ENCODE assay signal across 17 cellular contexts in the genomic region with DNA sequence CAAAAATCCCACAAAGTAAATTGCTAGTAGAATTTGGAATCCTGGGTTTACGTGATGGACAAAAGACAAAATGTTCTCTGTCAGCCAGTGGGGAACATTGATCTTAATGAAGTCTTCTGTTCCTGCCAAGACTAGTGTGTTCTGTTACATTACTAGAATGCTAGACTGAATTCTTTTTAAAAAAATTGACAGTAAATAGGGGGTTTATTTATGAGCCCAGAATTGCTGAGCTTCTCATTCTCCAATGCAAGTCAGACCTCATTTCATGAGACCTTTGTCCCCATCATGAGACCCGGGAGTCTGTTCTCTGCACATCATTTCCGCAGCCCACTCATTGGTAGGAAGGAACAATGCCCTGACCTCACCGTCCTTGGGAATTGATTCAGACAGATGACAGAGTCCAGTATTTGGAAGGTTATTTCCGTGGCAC.
DNase-seq lines count a peak whose midpoint lies in the region; ATAC-seq and TF ChIP-seq lines count a peak whose summit lies in the region.
"Had no signal": no experiment of that assay in that cellular context is flagged by ENCODE, and none has a peak within 500 bp of the region (broad histone marks: within the 10 kb centered on the region; RNA-seq: fewer than 3 reads in every experiment).

No MANE protein-coding gene starts in this region.

- H3K9me3 Mint-ChIP-seq in endodermal cell, result peaks cover 1% of the 10 kb centered on the region
- H3K9me3 Mint-ChIP-seq: type B pancreatic cell had no signal

- WGBS in endodermal cell (ENCODE audit: insufficient coverage in 1 of 2, insufficient read length in 1 of 2), 2 experiments, result 93 to 95% methylated on average over 5 of the region's 5 CpGs

- H3K4me1 ChIP-seq in endodermal cell (ENCODE audit: control insufficient read depth, insufficient read depth, low read length) (no peaks in the 10 kb centered on the region), stomach smooth muscle (ENCODE audit: control insufficient read depth, insufficient read depth, low read length) (peaks cover 9% of the 10 kb centered on the region)

- peaks cover 48% of the 10 kb centered on the region for H3K36me3 Mint-ChIP-seq in endodermal cell (ENCODE audit: low read depth)
- H3K36me3 Mint-ChIP-seq: natural killer cell had no signal

- H3K9me3 ChIP-seq in endodermal cell (ENCODE audit: control insufficient read depth, low read length) (no peaks in the 10 kb centered on the region), stomach smooth muscle (ENCODE audit: control insufficient read depth in 2 of 2, low read length in 2 of 2) (no peaks in the 10 kb centered on the region)

- ATAC-seq in SK-N-SH treated with all-trans-retinoic acid at 6 μM for 48 hours, result peak; percentile 14
- ATAC-seq in left lobe of liver, result peak; percentile 38
- ATAC-seq in HG03460 (IDR thresholded peaks at IDR 0.05; ENCODE audit: unreplicated experiment), result no peak
- ATAC-seq: activated naive CD4-positive, alpha-beta T cell treated with anti-CD3 and anti-CD28 coated beads, Interleukin-2, amount 50 U/mL, for 72 hours; GM23338; left colon; natural killer cell had no signal

- peaks cover 2% of the 10 kb centered on the region for H3K4me1 Mint-ChIP-seq in endodermal cell
- H3K4me1 Mint-ChIP-seq: GM23338 had no signal

- H3K36me3 ChIP-seq in endodermal cell (ENCODE audit: control insufficient read depth, insufficient read depth, low read length) (peaks cover 52% of the 10 kb centered on the region), stomach smooth muscle (ENCODE audit: control insufficient read depth in 2 of 2, insufficient read depth in 2 of 2, low read length in 2 of 2) (peaks cover 26 to 37% of the 10 kb centered on the region in 2 donors)

- H3K27me3 ChIP-seq in endodermal cell (ENCODE audit: control insufficient read depth, insufficient read depth, low read length, poor library complexity, severe bottlenecking) (no peaks in the 10 kb centered on the region), stomach smooth muscle (ENCODE audit: control insufficient read depth in 1 of 2, insufficient read depth in 2 of 2, low read length in 2 of 2) (no peaks in the 10 kb centered on the region)

- TF ChIP-seq CTCF in endodermal cell (conservative IDR thresholded peaks at IDR 0.05) (no peak), GM10248 (IDR thresholded peaks at IDR 0.05; ENCODE audit: control extremely low read depth, extremely low read depth, low read depth, missing control alignments) (no peak)

- H3K9ac ChIP-seq in endodermal cell (ENCODE audit: extremely low read depth, low read length, poor library complexity, severe bottlenecking) (no peak overlapping the region), stomach smooth muscle (ENCODE audit: low read length in 2 of 2) (no peak overlapping the region)

- no peaks in the 10 kb centered on the region for H3K27me3 Mint-ChIP-seq in endodermal cell (ENCODE audit: insufficient read depth)
- H3K27me3 Mint-ChIP-seq: type B pancreatic cell had no signal

- no peak overlapping the region for H3K4me3 ChIP-seq in endodermal cell (ENCODE audit: low read length)
- H3K4me3 ChIP-seq in stomach smooth muscle (ENCODE audit: low read length in 2 of 2), result no peak overlapping the region
- H3K4me3 ChIP-seq: GM23338 had no signal

- DNase-seq in endodermal cell, result no peak
- DNase-seq in left lobe of liver (ENCODE audit: low spot score), result no peak
- no peak for DNase-seq in activated naive CD4-positive, alpha-beta T cell (lab: John Stamatoyannopoulos, UW)
- no peak for DNase-seq in caudate nucleus (lab: John Stamatoyannopoulos, UW)
- DNase-seq in GM10248 (ENCODE audit: extremely low spot score), result no peak
- DNase-seq: activated CD4-positive, alpha-beta T cell treated with anti-CD3 and anti-CD28 coated beads for 4 hours; erythroblast; left colon; natural killer cell; stimulated activated CD4-positive, alpha-beta T cell treated with anti-CD3 and anti-CD28 coated beads, Interleukin-2, amount 100 ng/mL, for 48 hours had no signal

- H3K27ac ChIP-seq in endodermal cell (ENCODE audit: low read depth, low read length) (no peak overlapping the region), stomach smooth muscle (ENCODE audit: low read length) (peak overlapping the region; percentile 37), caudate nucleus (ENCODE audit: low read depth, low read length) (no peak overlapping the region)

- H3K27ac Mint-ChIP-seq in endodermal cell, result peak overlapping the region; percentile 5
- H3K27ac Mint-ChIP-seq: GM23338; natural killer cell; T-helper 1 cell treated with Interleukin-12 subunit alpha and Interleukin-12 subunit beta and Interleukin-4 antibody, amounts not matched to agents 30 μg/mL and 1 μg/mL, for 36 hours had no signal

- H3K4me3 Mint-ChIP-seq in endodermal cell, result no peak overlapping the region
- H3K4me3 Mint-ChIP-seq: GM23338; natural killer cell; T-helper 1 cell treated with Interleukin-12 subunit alpha and Interleukin-12 subunit beta and Interleukin-4 antibody, amounts not matched to agents 30 μg/mL and 1 μg/mL, for 36 hours; type B pancreatic cell had no signal

- CTCF ChIA-PET in GM10248 (lab: Yijun Ruan, JAX), result interaction anchor here (1.2 to 3.0 kb wide), 2 partner anchors 9 to 241 kb away, joined by 3 to 10 read pairs; no protein-coding TSS in a partner anchor

- POLR2A ChIA-PET in GM10248 (lab: Yijun Ruan, JAX), result no interaction called here

TF ChIP-seq in SK-N-SH treated with all-trans-retinoic acid at 6 μM for 48 hours, 23 proteins besides CTCF, POLR2A, EP300 and RAD21 (continues in another document):
- TF ChIP-seq PPARA (CRISPR knock-in tag; IDR thresholded peaks at IDR 0.05; ENCODE audit: borderline replicate concordance) (no peak), SNAI2 (CRISPR knock-in tag; IDR thresholded peaks at IDR 0.05) (peak; percentile 67; the same call in 1 of the 2 replicates), ZFP3 (CRISPR knock-in tag; IDR thresholded peaks at IDR 0.05) (no peak; the same call in 1 of the 2 replicates), TOX (CRISPR knock-in tag; IDR thresholded peaks at IDR 0.05; ENCODE audit: borderline replicate concordance) (peak; percentile 56; the same call in 1 of the 2 replicates), ZNF70 (CRISPR knock-in tag; IDR thresholded peaks at IDR 0.05) (no peak), BACH2 (CRISPR knock-in tag; IDR thresholded peaks at IDR 0.05; ENCODE audit: borderline replicate concordance) (no peak), ZFP30 (CRISPR knock-in tag; IDR thresholded peaks at IDR 0.05) (no peak)
- TF ChIP-seq, protein P1, sequence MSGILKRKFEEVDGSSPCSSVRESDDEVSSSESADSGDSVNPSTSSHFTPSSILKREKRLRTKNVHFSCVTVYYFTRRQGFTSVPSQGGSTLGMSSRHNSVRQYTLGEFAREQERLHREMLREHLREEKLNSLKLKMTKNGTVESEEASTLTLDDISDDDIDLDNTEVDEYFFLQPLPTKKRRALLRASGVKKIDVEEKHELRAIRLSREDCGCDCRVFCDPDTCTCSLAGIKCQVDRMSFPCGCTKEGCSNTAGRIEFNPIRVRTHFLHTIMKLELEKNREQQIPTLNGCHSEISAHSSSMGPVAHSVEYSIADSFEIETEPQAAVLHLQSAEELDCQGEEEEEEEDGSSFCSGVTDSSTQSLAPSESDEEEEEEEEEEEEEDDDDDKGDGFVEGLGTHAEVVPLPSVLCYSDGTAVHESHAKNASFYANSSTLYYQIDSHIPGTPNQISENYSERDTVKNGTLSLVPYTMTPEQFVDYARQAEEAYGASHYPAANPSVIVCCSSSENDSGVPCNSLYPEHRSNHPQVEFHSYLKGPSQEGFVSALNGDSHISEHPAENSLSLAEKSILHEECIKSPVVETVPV (CRISPR knock-in tag; IDR thresholded peaks at IDR 0.05), result 0 out of 2 replicates have a peak, but pooled peaks have one; percentile 15
- TF ChIP-seq, protein P2, sequence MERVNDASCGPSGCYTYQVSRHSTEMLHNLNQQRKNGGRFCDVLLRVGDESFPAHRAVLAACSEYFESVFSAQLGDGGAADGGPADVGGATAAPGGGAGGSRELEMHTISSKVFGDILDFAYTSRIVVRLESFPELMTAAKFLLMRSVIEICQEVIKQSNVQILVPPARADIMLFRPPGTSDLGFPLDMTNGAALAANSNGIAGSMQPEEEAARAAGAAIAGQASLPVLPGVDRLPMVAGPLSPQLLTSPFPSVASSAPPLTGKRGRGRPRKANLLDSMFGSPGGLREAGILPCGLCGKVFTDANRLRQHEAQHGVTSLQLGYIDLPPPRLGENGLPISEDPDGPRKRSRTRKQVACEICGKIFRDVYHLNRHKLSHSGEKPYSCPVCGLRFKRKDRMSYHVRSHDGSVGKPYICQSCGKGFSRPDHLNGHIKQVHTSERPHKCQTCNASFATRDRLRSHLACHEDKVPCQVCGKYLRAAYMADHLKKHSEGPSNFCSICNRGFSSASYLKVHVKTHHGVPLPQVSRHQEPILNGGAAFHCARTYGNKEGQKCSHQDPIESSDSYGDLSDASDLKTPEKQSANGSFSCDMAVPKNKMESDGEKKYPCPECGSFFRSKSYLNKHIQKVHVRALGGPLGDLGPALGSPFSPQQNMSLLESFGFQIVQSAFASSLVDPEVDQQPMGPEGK (CRISPR knock-in tag; IDR thresholded peaks at IDR 0.05; ENCODE audit: borderline replicate concordance), result no peak
- TF ChIP-seq, protein P3, sequence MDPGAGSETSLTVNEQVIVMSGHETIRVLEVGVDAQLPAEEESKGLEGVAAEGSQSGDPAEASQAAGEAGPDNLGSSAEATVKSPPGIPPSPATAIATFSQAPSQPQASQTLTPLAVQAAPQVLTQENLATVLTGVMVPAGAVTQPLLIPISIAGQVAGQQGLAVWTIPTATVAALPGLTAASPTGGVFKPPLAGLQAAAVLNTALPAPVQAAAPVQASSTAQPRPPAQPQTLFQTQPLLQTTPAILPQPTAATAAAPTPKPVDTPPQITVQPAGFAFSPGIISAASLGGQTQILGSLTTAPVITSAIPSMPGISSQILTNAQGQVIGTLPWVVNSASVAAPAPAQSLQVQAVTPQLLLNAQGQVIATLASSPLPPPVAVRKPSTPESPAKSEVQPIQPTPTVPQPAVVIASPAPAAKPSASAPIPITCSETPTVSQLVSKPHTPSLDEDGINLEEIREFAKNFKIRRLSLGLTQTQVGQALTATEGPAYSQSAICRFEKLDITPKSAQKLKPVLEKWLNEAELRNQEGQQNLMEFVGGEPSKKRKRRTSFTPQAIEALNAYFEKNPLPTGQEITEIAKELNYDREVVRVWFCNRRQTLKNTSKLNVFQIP (CRISPR knock-in tag; IDR thresholded peaks at IDR 0.05; ENCODE audit: borderline replicate concordance, low read depth), result no peak
